Comparison of ENCODE assay signal across 8 cellular contexts in genomic region chr1:234998174-234998741, GRCh38.
DNase-seq lines count a peak whose midpoint lies in the region; ATAC-seq and TF ChIP-seq lines count a peak whose summit lies in the region.

No MANE protein-coding gene starts in this region.

- H2BK5ac ChIP-seq in IMR-90 (ENCODE audit: low read depth, low read length, poor library complexity, severe bottlenecking): peak overlapping the region; percentile 85

- H2BK15ac ChIP-seq in IMR-90 (ENCODE audit: low read depth, low read length): peak overlapping the region; percentile 86; the same call in 2 of the 3 replicates

- no peak; the same call in 1 of the 2 replicates for TF ChIP-seq POLR2A in IMR-90 (IDR thresholded peaks at IDR 0.05; ENCODE audit: low read depth, low read length)

- H2AK9ac ChIP-seq in IMR-90 (replicated peaks; ENCODE audit: low read depth, low read length, poor library complexity): peak overlapping the region; percentile 94

- peaks cover 0 to 9% of the 10 kb centered on the region in 2 experiments; a peak in 2 of 4 replicates for H3K79me1 ChIP-seq in IMR-90 (ENCODE audit: low read depth in 1 of 2, low read length in 2 of 2)

- intact Hi-C loops in IMR-90 (cut with micrococcal nuclease): no loop called here
- intact Hi-C loops in left lung (cut with DNase I): no loop called here
- intact Hi-C loops in natural killer cell (cut with micrococcal nuclease): no loop called here

- DNase-seq in IMR-90 (no peak), left lung (peak in 1 of 2 donors; percentile 58), substantia nigra (lab: John Stamatoyannopoulos, UW) (peak in 19 of 49 donors; percentile 18 to 61 (median 29)), natural killer cell (no peak)
- no peak for DNase-seq in central memory CD8-positive, alpha-beta T cell (ENCODE audit: low spot score in 2 of 2)

- CTCF ChIA-PET in IMR-90 (lab: Yijun Ruan, JAX): interaction anchor here (1.0 kb wide), 1 partner anchor 28 kb away, joined by 3 read pairs; no protein-coding TSS in a partner anchor

- peak overlapping the region; percentile 80; the same call in 1 of the 2 replicates for H3K23ac ChIP-seq in IMR-90 (ENCODE audit: low read depth, low read length)

- H3K27ac ChIP-seq in IMR-90 (ENCODE audit: insufficient read depth, low read length) (peak overlapping the region; percentile 90), left lung (peak overlapping the region; percentile 74 to 86), substantia nigra (ENCODE audit: low read depth, low read length, poor library complexity, severe bottlenecking) (peak overlapping the region; percentile 93)

- no peak for TF ChIP-seq RAD21 in IMR-90 (IDR thresholded peaks at IDR 0.05; ENCODE audit: low read length)

- H3K36me3 ChIP-seq in IMR-90 (ENCODE audit: control insufficient read depth, insufficient read depth, low read length) (no peaks in the 10 kb centered on the region), left lung (no peaks in the 10 kb centered on the region)

- peaks cover 8% of the 10 kb centered on the region; the same call in 1 of the 2 replicates for H3K9me1 ChIP-seq in IMR-90 (ENCODE audit: insufficient read depth, low read length)

- peak overlapping the region; percentile 62 to 88; a peak in 3 of 4 replicates for H4K8ac ChIP-seq in IMR-90 (ENCODE audit: low read depth in 2 of 2, low read length in 2 of 2)

- H3K4me3 Mint-ChIP-seq in central memory CD8-positive, alpha-beta T cell: no peak overlapping the region
- no peak overlapping the region for H3K4me3 Mint-ChIP-seq in natural killer cell

- TF ChIP-seq CTCF in IMR-90 (conservative IDR thresholded peaks at IDR 0.05; ENCODE audit: low read depth, low read length): no peak
- TF ChIP-seq CTCF in left lung (IDR thresholded peaks at IDR 0.05): no peak
- no peak for TF ChIP-seq CTCF in natural killer cell (IDR thresholded peaks at IDR 0.05)

- POLR2A ChIA-PET in IMR-90 (lab: Charles Lee; ENCODE audit: unreplicated experiment): no interaction called here

- H3K4me3 ChIP-seq in IMR-90 (ENCODE audit: insufficient read depth, low read depth, low read length) (no peak overlapping the region), left lung (no peak overlapping the region)

- H3K27me3 ChIP-seq in IMR-90 (ENCODE audit: control insufficient read depth, insufficient read depth, low read length) (no peaks in the 10 kb centered on the region), left lung (no peaks in the 10 kb centered on the region)

- H3K9me3 ChIP-seq in IMR-90 (ENCODE audit: control insufficient read depth, insufficient read depth, low read length): no peaks in the 10 kb centered on the region
- H3K9me3 ChIP-seq in left lung: no peaks in the 10 kb centered on the region

- no peaks in the 10 kb centered on the region for H3K9me3 Mint-ChIP-seq in central memory CD8-positive, alpha-beta T cell
- no peaks in the 10 kb centered on the region for H3K9me3 Mint-ChIP-seq in natural killer cell

- peak overlapping the region; percentile 88 for H2BK20ac ChIP-seq in IMR-90 (ENCODE audit: low read depth, low read length)

- peak overlapping the region; percentile 64; the same call in 1 of the 2 replicates for H4K5ac ChIP-seq in IMR-90 (ENCODE audit: low read depth, low read length)

- H3K4ac ChIP-seq in IMR-90 (ENCODE audit: low read depth, low read length): peak overlapping the region; percentile 91

- H2AFZ ChIP-seq in IMR-90 (replicated peaks; ENCODE audit: low read length, poor library complexity): peak overlapping the region; percentile 88

- in situ Hi-C loops in IMR-90 (cut with MboI; ENCODE audit: low sequenced_read_pairs): no loop called here

- no peaks in the 10 kb centered on the region for H3K4me1 Mint-ChIP-seq in central memory CD8-positive, alpha-beta T cell
- H3K4me1 Mint-ChIP-seq in natural killer cell: peaks cover 0 to 6% of the 10 kb centered on the region in 2 donors

- peak overlapping the region; percentile 86 for H3K14ac ChIP-seq in IMR-90 (replicated peaks; ENCODE audit: low read depth, low read length)

- ATAC-seq in IMR-90 (ENCODE audit: low read depth) (no peak), left lung (peak; percentile 74), HG03442 (IDR thresholded peaks at IDR 0.05; ENCODE audit: unreplicated experiment) (no peak), HG02884 (IDR thresholded peaks at IDR 0.05; ENCODE audit: unreplicated experiment) (no peak), GM21447 (IDR thresholded peaks at IDR 0.05; ENCODE audit: unreplicated experiment) (no peak), natural killer cell (no peak)
- no peak for ATAC-seq in central memory CD8-positive, alpha-beta T cell (replicated peaks; ENCODE audit: extremely low read depth, poor library complexity, severe bottlenecking)

- H3K9ac ChIP-seq in IMR-90 (ENCODE audit: low read depth, low read length): 0 out of 2 replicates have a peak overlapping the region, but pooled peaks have one; percentile 62

- H2AK5ac ChIP-seq in IMR-90 (ENCODE audit: low read depth, low read length): peak overlapping the region; percentile 86

- H4K20me1 ChIP-seq in IMR-90 (ENCODE audit: insufficient read depth, low read length): no peaks in the 10 kb centered on the region

- H2BK120ac ChIP-seq in IMR-90 (ENCODE audit: low read depth, low read length): peak overlapping the region; percentile 93

- no TSS peak for BruUV-seq in IMR-90 (replicated peaks; lab: Mats Ljungman, UMichigan)

- H3K36me3 Mint-ChIP-seq in central memory CD8-positive, alpha-beta T cell (ENCODE audit: insufficient read depth): no peaks in the 10 kb centered on the region
- H3K36me3 Mint-ChIP-seq in natural killer cell: no peaks in the 10 kb centered on the region

- H3K56ac ChIP-seq in IMR-90 (ENCODE audit: extremely low read depth, insufficient read depth, low read length): peak overlapping the region; percentile 71

- H3K27ac Mint-ChIP-seq in central memory CD8-positive, alpha-beta T cell (ENCODE audit: low read depth): peak overlapping the region; percentile 23
- no peak overlapping the region for H3K27ac Mint-ChIP-seq in natural killer cell

- peak overlapping the region; percentile 71 for H3K18ac ChIP-seq in IMR-90 (ENCODE audit: low read depth, low read length)

- peak overlapping the region; percentile 93 for H4K91ac ChIP-seq in IMR-90 (ENCODE audit: insufficient read depth, low read depth, low read length)

- H3K27me3 Mint-ChIP-seq in central memory CD8-positive, alpha-beta T cell: no peaks in the 10 kb centered on the region
- H3K27me3 Mint-ChIP-seq in natural killer cell (ENCODE audit: low read depth in 2 of 2): no peaks in the 10 kb centered on the region

- H3K4me1 ChIP-seq in IMR-90 (ENCODE audit: control insufficient read depth, insufficient read depth, low read length) (peaks cover 14% of the 10 kb centered on the region), left lung (peaks cover 18 to 40% of the 10 kb centered on the region in 2 donors)

- dilution Hi-C loops in IMR-90 (cut with HindIII; ENCODE audit: low sequenced_read_pairs, unreplicated experiment): no loop called here

- WGBS in IMR-90 (ENCODE audit: extremely low coverage in 2 of 2, insufficient read length in 1 of 2), 2 experiments: 88% methylated on average over 6 of the region's 13 CpGs; no CpG with 5 or more reads in 1 of the 2 experiments

- H3K4me2 ChIP-seq in IMR-90 (ENCODE audit: low read depth, low read length): no peak overlapping the region

TF ChIP-seq in IMR-90, 13 proteins besides CTCF, POLR2A, EP300 and RAD21:
- TF ChIP-seq MAZ (IDR thresholded peaks at IDR 0.05; ENCODE audit: borderline replicate concordance, low read depth, low read length): 0 out of 2 replicates have a peak, but pooled peaks have one; percentile 7
- TF ChIP-seq FOS (IDR thresholded peaks at IDR 0.05; ENCODE audit: low read depth, low read length): no peak
